2 cellular contexts compared by ENCODE assay signal in the genomic region with DNA sequence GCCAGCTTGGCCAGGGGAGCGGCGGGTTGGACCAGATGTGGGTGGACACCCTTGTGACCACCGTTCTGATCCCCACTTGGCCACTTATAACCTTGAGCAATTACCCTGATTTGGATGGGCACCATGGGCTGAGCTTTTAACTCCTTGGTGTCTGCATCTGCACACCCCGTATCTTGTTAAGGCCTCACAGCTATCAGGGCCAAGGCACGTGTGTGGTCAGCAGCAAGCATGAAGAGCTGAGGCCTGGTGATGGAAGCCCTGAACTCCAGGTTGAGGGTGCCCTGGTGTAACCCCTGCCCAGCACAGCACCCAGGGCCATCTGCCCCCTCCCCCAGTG.
TF ChIP-seq lines count a peak whose summit lies in the region.

No MANE protein-coding gene starts in this region.

TF ChIP-seq in Ishikawa, 13 proteins besides CTCF, POLR2A, EP300 and RAD21:
- TF ChIP-seq YY1 (IDR thresholded peaks at IDR 0.05; ENCODE audit: low read depth) (0 out of 2 replicates have a peak, but pooled peaks have one; percentile 4), ZBTB7A (IDR thresholded peaks at IDR 0.05; ENCODE audit: low read depth) (peak; percentile 24; the same call in 1 of the 2 replicates), CEBPB (IDR thresholded peaks at IDR 0.05) (no peak), TEAD4 (IDR thresholded peaks at IDR 0.05) (no peak), NFIC (IDR thresholded peaks at IDR 0.05) (no peak), FOXM1 (IDR thresholded peaks at IDR 0.05; ENCODE audit: borderline replicate concordance, low read depth) (no peak), TCF12 (IDR thresholded peaks at IDR 0.05; ENCODE audit: low read depth) (no peak), EGR1 (IDR thresholded peaks at IDR 0.05) (no peak), TAF1 (IDR thresholded peaks at IDR 0.05; ENCODE audit: low read depth) (no peak), CREB1 (IDR thresholded peaks at IDR 0.05; ENCODE audit: low read depth) (no peak)
- TF ChIP-seq, protein P1, sequence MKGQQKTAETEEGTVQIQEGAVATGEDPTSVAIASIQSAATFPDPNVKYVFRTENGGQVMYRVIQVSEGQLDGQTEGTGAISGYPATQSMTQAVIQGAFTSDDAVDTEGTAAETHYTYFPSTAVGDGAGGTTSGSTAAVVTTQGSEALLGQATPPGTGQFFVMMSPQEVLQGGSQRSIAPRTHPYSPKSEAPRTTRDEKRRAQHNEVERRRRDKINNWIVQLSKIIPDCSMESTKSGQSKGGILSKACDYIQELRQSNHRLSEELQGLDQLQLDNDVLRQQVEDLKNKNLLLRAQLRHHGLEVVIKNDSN (IDR thresholded peaks at IDR 0.05), result peak; percentile 16; the same call in 1 of the 2 replicates
- TF ChIP-seq, protein P2, sequence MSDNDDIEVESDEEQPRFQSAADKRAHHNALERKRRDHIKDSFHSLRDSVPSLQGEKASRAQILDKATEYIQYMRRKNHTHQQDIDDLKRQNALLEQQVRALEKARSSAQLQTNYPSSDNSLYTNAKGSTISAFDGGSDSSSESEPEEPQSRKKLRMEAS (IDR thresholded peaks at IDR 0.05), result peak; percentile 81
- TF ChIP-seq, protein P3, sequence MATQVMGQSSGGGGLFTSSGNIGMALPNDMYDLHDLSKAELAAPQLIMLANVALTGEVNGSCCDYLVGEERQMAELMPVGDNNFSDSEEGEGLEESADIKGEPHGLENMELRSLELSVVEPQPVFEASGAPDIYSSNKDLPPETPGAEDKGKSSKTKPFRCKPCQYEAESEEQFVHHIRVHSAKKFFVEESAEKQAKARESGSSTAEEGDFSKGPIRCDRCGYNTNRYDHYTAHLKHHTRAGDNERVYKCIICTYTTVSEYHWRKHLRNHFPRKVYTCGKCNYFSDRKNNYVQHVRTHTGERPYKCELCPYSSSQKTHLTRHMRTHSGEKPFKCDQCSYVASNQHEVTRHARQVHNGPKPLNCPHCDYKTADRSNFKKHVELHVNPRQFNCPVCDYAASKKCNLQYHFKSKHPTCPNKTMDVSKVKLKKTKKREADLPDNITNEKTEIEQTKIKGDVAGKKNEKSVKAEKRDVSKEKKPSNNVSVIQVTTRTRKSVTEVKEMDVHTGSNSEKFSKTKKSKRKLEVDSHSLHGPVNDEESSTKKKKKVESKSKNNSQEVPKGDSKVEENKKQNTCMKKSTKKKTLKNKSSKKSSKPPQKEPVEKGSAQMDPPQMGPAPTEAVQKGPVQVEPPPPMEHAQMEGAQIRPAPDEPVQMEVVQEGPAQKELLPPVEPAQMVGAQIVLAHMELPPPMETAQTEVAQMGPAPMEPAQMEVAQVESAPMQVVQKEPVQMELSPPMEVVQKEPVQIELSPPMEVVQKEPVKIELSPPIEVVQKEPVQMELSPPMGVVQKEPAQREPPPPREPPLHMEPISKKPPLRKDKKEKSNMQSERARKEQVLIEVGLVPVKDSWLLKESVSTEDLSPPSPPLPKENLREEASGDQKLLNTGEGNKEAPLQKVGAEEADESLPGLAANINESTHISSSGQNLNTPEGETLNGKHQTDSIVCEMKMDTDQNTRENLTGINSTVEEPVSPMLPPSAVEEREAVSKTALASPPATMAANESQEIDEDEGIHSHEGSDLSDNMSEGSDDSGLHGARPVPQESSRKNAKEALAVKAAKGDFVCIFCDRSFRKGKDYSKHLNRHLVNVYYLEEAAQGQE (IDR thresholded peaks at IDR 0.05; ENCODE audit: low read depth), result no peak
TF ChIP-seq in Ishikawa: peak in this region for 4.

TF ChIP-seq in H1, 55 proteins besides CTCF, POLR2A, EP300 and RAD21:
- no peak for TF ChIP-seq SRF (IDR thresholded peaks at IDR 0.05; ENCODE audit: low read depth, low read length)
- TF ChIP-seq CBX8 (IDR thresholded peaks at IDR 0.05; ENCODE audit: borderline replicate concordance, low read depth, low read length), result no peak
- TF ChIP-seq NANOG (IDR thresholded peaks at IDR 0.05; ENCODE audit: insufficient read depth, low read depth, low read length, poor library complexity, severe bottlenecking), result no peak
- TF ChIP-seq CHD1 (IDR thresholded peaks at IDR 0.05; ENCODE audit: low read depth, low read length), result no peak
- TF ChIP-seq TAF7 (optimal IDR thresholded peaks at IDR 0.05; ENCODE audit: borderline replicate concordance, low read depth, low read length), result no peak
- TF ChIP-seq RFX5 (IDR thresholded peaks at IDR 0.05; ENCODE audit: borderline replicate concordance, low read depth, low read length), result no peak
- no peak for TF ChIP-seq SP2 (IDR thresholded peaks at IDR 0.05; ENCODE audit: low read length)
- TF ChIP-seq KDM5A (IDR thresholded peaks at IDR 0.05; ENCODE audit: low read length), result no peak
- no peak for TF ChIP-seq ZNF274 (IDR thresholded peaks at IDR 0.05; ENCODE audit: borderline replicate concordance, extremely low read depth, low read length)
- TF ChIP-seq BCL11A (IDR thresholded peaks at IDR 0.05; ENCODE audit: low read depth in 2 of 2, low read length in 2 of 2), result no peak
- no peak for TF ChIP-seq POLR2AphosphoS5 (IDR thresholded peaks at IDR 0.05; ENCODE audit: low read depth, low read length)
- TF ChIP-seq, protein P4, sequence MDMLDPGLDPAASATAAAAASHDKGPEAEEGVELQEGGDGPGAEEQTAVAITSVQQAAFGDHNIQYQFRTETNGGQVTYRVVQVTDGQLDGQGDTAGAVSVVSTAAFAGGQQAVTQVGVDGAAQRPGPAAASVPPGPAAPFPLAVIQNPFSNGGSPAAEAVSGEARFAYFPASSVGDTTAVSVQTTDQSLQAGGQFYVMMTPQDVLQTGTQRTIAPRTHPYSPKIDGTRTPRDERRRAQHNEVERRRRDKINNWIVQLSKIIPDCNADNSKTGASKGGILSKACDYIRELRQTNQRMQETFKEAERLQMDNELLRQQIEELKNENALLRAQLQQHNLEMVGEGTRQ (IDR thresholded peaks at IDR 0.05; ENCODE audit: low read length), result no peak
- TF ChIP-seq SAP30 (IDR thresholded peaks at IDR 0.05; ENCODE audit: insufficient read depth, insufficient replicate concordance, low read length), result no peak
- TF ChIP-seq SUZ12 (IDR thresholded peaks at IDR 0.05; ENCODE audit: low read length), result no peak
- no peak for TF ChIP-seq YY1 (IDR thresholded peaks at IDR 0.05; ENCODE audit: low read depth, low read length)
